ENCODE assay signal across 8 cellular contexts in genomic region chr17:7351665-7352558, GRCh38. TPM values are rescaled to one million over a fixed set of nuclear protein-coding genes. Genes with fewer than 3 reads are reported as not detected.
DNase-seq lines count a peak whose midpoint lies in the region; TF ChIP-seq lines count a peak whose summit lies in the region.

TSS of gene KCTD11 (plus strand) at chr17:7352162.

- H3K4me3 ChIP-seq in GM12864 (ENCODE audit: low read depth, low read length) (peak within 1 kb of the TSS; percentile 56), HEK293 (ENCODE audit: low read depth, low read length) (peak within 1 kb of the TSS; percentile 70)

- H3K9me3 Mint-ChIP-seq in chondrocyte (ENCODE audit: low read depth): no peaks in the 10 kb centered on the region

- TF ChIP-seq CTCF in GM12864 (IDR thresholded peaks at IDR 0.05; ENCODE audit: low read depth, low read length, missing control alignments) (peak; percentile 72), HEK293 (tag by site-specific recombination; IDR thresholded peaks at IDR 0.05) (peak; percentile 85), chondrocyte (IDR thresholded peaks at IDR 0.05) (peak; percentile 81)

- H3K9me3 ChIP-seq in HEK293 (ENCODE audit: control insufficient read depth, insufficient read depth, low read depth, low read length): no peaks in the 10 kb centered on the region

- peaks cover 46% of the 10 kb centered on the region for H3K4me1 Mint-ChIP-seq in chondrocyte (ENCODE audit: low read depth)

- POLR2A ChIA-PET in HEK293 (lab: Yijun Ruan, JAX): interaction anchor here (0.6 to 2.1 kb wide), 6 partner anchors 10 to 336 kb away, joined by 3 to 11 read pairs (median 5); partner anchors contain the start of genes POLR2A, TMEM256, TP53 and WRAP53

- H3K36me3 ChIP-seq in HEK293 (ENCODE audit: control insufficient read depth in 2 of 2, insufficient read depth in 1 of 2, low read length in 2 of 2): no peaks in the 10 kb centered on the region

- peak within 1 kb of the TSS; percentile 87 for H3K4me3 Mint-ChIP-seq in chondrocyte (ENCODE audit: unreplicated experiment)

- H3K36me3 Mint-ChIP-seq in chondrocyte (ENCODE audit: low read depth): no peaks in the 10 kb centered on the region

- peaks cover 14% of the 10 kb centered on the region for H3K4me1 ChIP-seq in HEK293 (ENCODE audit: control insufficient read depth, insufficient read depth, low read length)

- DNase-seq in GM12864 (ENCODE audit: low read depth) (peak; percentile 50), NCI-H1048 (lab: John Stamatoyannopoulos, UW) (peak; percentile 37), chondrocyte (ENCODE audit: low spot score) (peak; percentile 97), kidney tubule cell (ENCODE audit: low spot score) (peak; percentile 99), NCI-H1436 treated with DMSO at 0.1 percent for 48 hours (lab: John Stamatoyannopoulos, UW) (no peak)
- DNase-seq in activated CD4-positive, alpha-beta T cell treated with anti-CD3 and anti-CD28 coated beads for 1 hour: peak; percentile 54
- peak; percentile 37 to 66 for DNase-seq in stimulated activated CD4-positive, alpha-beta T cell treated with anti-CD3 and anti-CD28 coated beads, Interleukin-1b, Interleukin-23, amount 100 ng/mL, for 4 hours (ENCODE audit: low read depth in 2 of 2)

- CTCF ChIA-PET in HEK293 (lab: Yijun Ruan, JAX): interaction anchor here (0.6 to 3.5 kb wide), 5 partner anchors 9 to 366 kb away, joined by 3 to 14 read pairs (median 4); partner anchors contain the start of genes DNAH2 and SENP3

- peak within 1 kb of the TSS; percentile 90 for H3K27ac ChIP-seq in HEK293 (ENCODE audit: extremely low read depth, low read depth, low read length)

- H3K27me3 Mint-ChIP-seq in chondrocyte (ENCODE audit: low read depth): no peaks in the 10 kb centered on the region

- peak within 1 kb of the TSS; percentile 96 for H3K27ac Mint-ChIP-seq in chondrocyte (ENCODE audit: unreplicated experiment)

TF ChIP-seq in HEK293, 187 proteins besides CTCF, POLR2A, EP300 and RAD21 (continues in another document):
- TF ChIP-seq ZBTB20 (tag by site-specific recombination; IDR thresholded peaks at IDR 0.05) (peak; percentile 96), ZNF23 (tag by site-specific recombination; IDR thresholded peaks at IDR 0.05; ENCODE audit: borderline replicate concordance) (no peak), ZSCAN5A (tag by site-specific recombination; IDR thresholded peaks at IDR 0.05) (0 out of 2 replicates have a peak, but pooled peaks have one; percentile 24), ZFHX2 (tag by site-specific recombination; conservative IDR thresholded peaks at IDR 0.05) (peak; percentile 97), SP7 (tag by site-specific recombination; IDR thresholded peaks at IDR 0.05) (peak; percentile 40; the same call in 1 of the 2 replicates), ZNF223 (tag by site-specific recombination; IDR thresholded peaks at IDR 0.05) (peak; percentile 81), ZNF239 (tag by site-specific recombination; IDR thresholded peaks at IDR 0.05) (no peak), GLIS2 (tag by site-specific recombination; IDR thresholded peaks at IDR 0.05) (peak; percentile 85), SP3 (tag by site-specific recombination; IDR thresholded peaks at IDR 0.05) (peak; percentile 86), GLIS1 (tag by site-specific recombination; IDR thresholded peaks at IDR 0.05) (peak; percentile 83), ZEB2 (tag by site-specific recombination; IDR thresholded peaks at IDR 0.05) (peak; percentile 78), ZBTB17 (tag by site-specific recombination; IDR thresholded peaks at IDR 0.05) (peak; percentile 88), KLF9 (tag by site-specific recombination; IDR thresholded peaks at IDR 0.05; ENCODE audit: low read depth) (peak; percentile 91), ZNF362 (tag by site-specific recombination; IDR thresholded peaks at IDR 0.05) (no peak), HIC1 (tag by site-specific recombination; IDR thresholded peaks at IDR 0.05) (no peak; the same call in none of the 2 replicates), OSR2 (tag by site-specific recombination; IDR thresholded peaks at IDR 0.05) (0 out of 2 replicates have a peak, but pooled peaks have one; percentile 28), HOXC10 (CRISPR knock-in tag; IDR thresholded peaks at IDR 0.05) (no peak), ZNF423 (tag by site-specific recombination; IDR thresholded peaks at IDR 0.05) (peak; percentile 91), PRDM10 (tag by site-specific recombination; IDR thresholded peaks at IDR 0.05) (0 out of 2 replicates have a peak, but pooled peaks have one; percentile 54), ZNF623 (tag by site-specific recombination; IDR thresholded peaks at IDR 0.05) (no peak), ZNF10 (tag by site-specific recombination; IDR thresholded peaks at IDR 0.05) (peak; percentile 95)

RNA-seq across cellular contexts. Expression of gene KCTD11, which starts in this region (rescaled TPM):
- 16.6 to 23.3 TPM (median 23.0 TPM) in 3 replicates for total RNA-seq in chondrocyte
